ENCODE assay signal across 23 cellular contexts in the genomic region with DNA sequence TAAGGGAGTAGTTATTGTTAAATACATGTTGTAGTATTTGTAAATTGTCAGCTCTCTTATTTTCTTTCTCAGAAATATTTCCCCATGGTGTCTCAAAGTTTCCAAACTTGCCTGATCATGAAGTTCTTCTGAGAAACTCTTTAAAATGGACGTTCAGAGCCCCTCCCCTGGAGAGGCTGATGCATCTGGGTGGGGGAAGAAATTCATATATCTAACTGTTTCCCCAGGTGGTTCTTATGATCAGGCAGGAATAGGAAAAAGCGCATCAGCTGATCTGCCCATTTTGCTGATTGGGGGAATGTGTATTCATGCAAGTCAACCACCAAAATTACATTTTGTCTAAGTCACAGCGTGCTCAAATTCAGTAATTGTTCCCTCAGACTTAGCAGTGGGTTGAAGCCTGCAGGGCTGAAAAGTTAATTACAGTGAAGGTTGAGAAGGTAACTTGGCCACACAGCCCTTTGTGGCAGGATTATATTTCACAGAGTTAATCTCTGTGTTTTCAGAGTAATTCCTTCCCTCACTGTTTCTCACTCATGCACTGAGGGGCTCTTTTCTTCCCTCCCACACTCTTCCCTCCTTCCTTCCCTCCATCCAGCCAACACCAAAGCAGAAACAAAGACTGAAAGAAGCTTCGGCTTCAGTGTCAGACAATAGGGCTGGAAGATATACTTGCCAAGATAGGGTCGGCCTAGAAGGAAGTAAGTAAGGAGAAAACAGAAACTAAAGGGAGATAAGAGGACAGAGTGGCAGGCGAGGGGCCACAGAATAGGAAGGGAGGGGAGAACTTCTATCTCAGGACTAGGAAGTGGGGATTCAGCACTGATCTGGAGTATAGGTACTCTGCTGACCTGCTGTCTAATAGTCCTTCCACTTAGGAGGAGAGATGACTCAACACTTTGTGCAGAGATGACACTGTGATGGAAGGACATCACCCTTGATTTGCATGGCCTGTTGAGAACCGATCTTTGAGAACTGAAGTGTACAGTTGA. TPM values are rescaled to one million over a fixed set of nuclear protein-coding genes. Genes with fewer than 3 reads are reported as not detected.
DNase-seq lines count a peak whose midpoint lies in the region; ATAC-seq, FAIRE-seq and TF ChIP-seq lines count a peak whose summit lies in the region.
"Had no signal": no experiment of that assay in that cellular context is flagged by ENCODE, and none has a peak within 500 bp of the region (broad histone marks: within the 10 kb centered on the region; RNA-seq: fewer than 3 reads in every experiment).

No MANE protein-coding gene starts in this region.

- 43% methylated on average over 7 of the region's 7 CpGs for WGBS in GM12878 (ENCODE audit: insufficient coverage, insufficient replicate concordance, low lambda C conversion rate, missing lambda C conversion rate)

- SMC1A ChIA-PET in GM12878 (lab: Charles Lee; ENCODE audit: uncharacterized antibody, unreplicated experiment), result interaction anchor here (0.7 to 2.0 kb wide), 6 partner anchors 12 to 43 kb away, joined by 3 to 8 read pairs (median 4); no protein-coding TSS in a partner anchor

- POLR2A ChIA-PET in CD8-positive, alpha-beta memory T cell (lab: Charles Lee), result no interaction called here
- POLR2A ChIA-PET in GM12878 (lab: Charles Lee), result no interaction called here

- peaks cover 0 to 4% (median 0%) of the 10 kb centered on the region in 5 donors for H3K9me3 Mint-ChIP-seq in CD8-positive, alpha-beta memory T cell
- H3K9me3 Mint-ChIP-seq in activated T-helper 17 cell treated with anti-CD3 and anti-CD28 coated beads, Interleukin-2, amount 50 U/mL, for 72 hours, result no peaks in the 10 kb centered on the region
- H3K9me3 Mint-ChIP-seq in natural killer cell (peaks cover 0 to under 1% of the 10 kb centered on the region in 2 donors), type B pancreatic cell (no peaks in the 10 kb centered on the region)
- H3K9me3 Mint-ChIP-seq: activated CD4-positive, alpha-beta memory T cell treated with anti-CD3 and anti-CD28 coated beads, Interleukin-2, amount 10 ng/mL, durations not matched to agents 7 days and 5 days; activated T-cell treated with anti-CD3 and anti-CD28 coated beads, Interleukin-2, amount 50 U/mL, for 4 hours had no signal

- H3K9me3 ChIP-seq in CD8-positive, alpha-beta memory T cell (ENCODE audit: low read length), result no peaks in the 10 kb centered on the region
- peaks cover 2% of the 10 kb centered on the region; the same call in 2 of the 3 replicates for H3K9me3 ChIP-seq in GM12878 (replicated peaks; ENCODE audit: control insufficient read depth, insufficient read depth, low read length)

- no peak for DNase-seq in CD8-positive, alpha-beta memory T cell
- peak; percentile 16 for DNase-seq in GM13976 (ENCODE audit: low spot score)
- no peak for DNase-seq in HL-60 (ENCODE audit: low read depth in 1 of 2, low spot score in 1 of 2)
- no peak for DNase-seq in GM12878 (ENCODE audit: low read depth, low spot score)
- no peak for DNase-seq in natural killer cell
- no peak for DNase-seq in D721Med (ENCODE audit: insufficient read length, low spot score)
- DNase-seq in type B pancreatic cell (ENCODE audit: extremely low spot score, unreplicated experiment), result no peak
- DNase-seq: activated CD4-positive, alpha-beta memory T cell treated with anti-CD3 and anti-CD28 coated beads, Interleukin-2, amount 10 ng/mL, durations not matched to agents 7 days and 5 days; activated naive CD4-positive, alpha-beta T cell treated with Interleukin-2 at 50 U/mL for 16 hours; activated T-cell treated with anti-CD3 and anti-CD28 coated beads, Interleukin-2, amount 50 U/mL, for 4 hours; cortex of kidney; GF-D8; Kasumi-1; mammary epithelial cell; NCI-H1092; NCI-H187 treated with DMSO at 0.1 percent for 48 hours; NCI-H446 treated with DMSO at 0.1 percent for 48 hours; occipital lobe; stimulated activated CD4-positive, alpha-beta T cell treated with anti-CD3 and anti-CD28 coated beads, Interleukin-2, amount 100 ng/mL, for 48 hours; stimulated activated naive CD4-positive, alpha-beta T cell had no signal

- TF ChIP-seq EP300 in GM12878 (IDR thresholded peaks at IDR 0.05; ENCODE audit: borderline replicate concordance in 1 of 2, control insufficient read depth in 1 of 2, low read depth in 2 of 2, low read length in 2 of 2), result no peak

- no peaks in the 10 kb centered on the region for H4K20me1 ChIP-seq in GM12878 (ENCODE audit: control insufficient read depth, insufficient read depth)

- TF ChIP-seq POLR2A in GM12878 (IDR thresholded peaks at IDR 0.05; ENCODE audit: low read depth, low read length), result no peak

- BruUV-seq in GM12878 (replicated peaks; lab: Mats Ljungman, UMichigan), result no TSS peak

- H3K4me3 ChIP-seq in CD8-positive, alpha-beta memory T cell (ENCODE audit: low read length), result no peak overlapping the region
- H3K4me3 ChIP-seq in HL-60 (replicated peaks; ENCODE audit: insufficient read depth, low read length) (no peak overlapping the region), GM12878 (no peak overlapping the region)
- H3K4me3 ChIP-seq: smooth muscle cell had no signal

- no peak overlapping the region for H3K4me3 Mint-ChIP-seq in CD8-positive, alpha-beta memory T cell
- no peak overlapping the region for H3K4me3 Mint-ChIP-seq in activated T-helper 17 cell treated with anti-CD3 and anti-CD28 coated beads, Interleukin-2, amount 50 U/mL, for 72 hours
- H3K4me3 Mint-ChIP-seq in natural killer cell (no peak overlapping the region), type B pancreatic cell (no peak overlapping the region)
- H3K4me3 Mint-ChIP-seq: activated CD4-positive, alpha-beta memory T cell treated with anti-CD3 and anti-CD28 coated beads, Interleukin-2, amount 10 ng/mL, durations not matched to agents 7 days and 5 days; activated T-cell treated with anti-CD3 and anti-CD28 coated beads, Interleukin-2, amount 50 U/mL, for 4 hours; WTC11 had no signal

- H3K9ac ChIP-seq in GM12878 (ENCODE audit: control insufficient read depth, insufficient read depth, low read length), result no peak overlapping the region

- H3K36me3 ChIP-seq in CD8-positive, alpha-beta memory T cell (ENCODE audit: insufficient read depth, low read length), result no peaks in the 10 kb centered on the region
- H3K36me3 ChIP-seq in GM12878 (ENCODE audit: control insufficient read depth in 2 of 2, insufficient read depth in 2 of 2, low read length in 1 of 2), result no peaks in the 10 kb centered on the region

- no peak overlapping the region for H3K4me2 ChIP-seq in GM12878 (ENCODE audit: control insufficient read depth, insufficient read depth)
- H3K4me2 ChIP-seq: smooth muscle cell had no signal

- TF ChIP-seq CTCF in GM13976 (IDR thresholded peaks at IDR 0.05; ENCODE audit: borderline replicate concordance, control extremely low read depth, extremely low read depth, insufficient read depth, missing control alignments) (no peak), HL-60 (IDR thresholded peaks at IDR 0.05; ENCODE audit: insufficient read depth, low read length) (no peak), GM12878 (IDR thresholded peaks at IDR 0.05 in 2 of 3, conservative IDR thresholded peaks at IDR 0.05 in 1 of 3; ENCODE audit: control insufficient read depth in 2 of 3, extremely low read depth in 1 of 3, insufficient read depth in 1 of 3, low read depth in 3 of 3, low read length in 3 of 3) (no peak), natural killer cell (IDR thresholded peaks at IDR 0.05) (no peak), D721Med (IDR thresholded peaks at IDR 0.05; ENCODE audit: insufficient read depth, missing control alignments) (no peak), type B pancreatic cell (conservative IDR thresholded peaks at IDR 0.05) (no peak)

- H2AFZ ChIP-seq in GM12878 (ENCODE audit: control insufficient read depth, low read depth, low read length), result peak overlapping the region; percentile 70

- H3K79me2 ChIP-seq in GM12878 (ENCODE audit: control insufficient read depth, insufficient read depth, low read length), result no peaks in the 10 kb centered on the region

- peak; percentile 52; the same call in 2 of the 3 replicates for ATAC-seq in GM12878
- ATAC-seq in activated T-helper 17 cell treated with anti-CD3 and anti-CD28 coated beads, Interleukin-2, amount 50 U/mL, for 72 hours (replicated peaks), result no peak
- no peak for ATAC-seq in natural killer cell
- ATAC-seq: activated T-cell treated with anti-CD3 and anti-CD28 coated beads, Interleukin-2, amount 50 U/mL, for 4 hours; WTC11 had no signal

- no peaks in the 10 kb centered on the region for H3K27me3 ChIP-seq in CD8-positive, alpha-beta memory T cell (ENCODE audit: insufficient read depth, low read length, poor library complexity, severe bottlenecking)
- no peaks in the 10 kb centered on the region for H3K27me3 ChIP-seq in HL-60 (ENCODE audit: insufficient read depth, poor library complexity, severe bottlenecking)
- H3K27me3 ChIP-seq in GM12878 (replicated peaks in 1 of 2; ENCODE audit: control insufficient read depth in 2 of 2, insufficient read depth in 2 of 2, low read length in 1 of 2), result no peaks in the 10 kb centered on the region

- in situ Hi-C loops in GM13976 (cut with MboI; ENCODE audit: low sequenced_read_pairs, unreplicated experiment), result no loop called here
- in situ Hi-C loops in GM12878 (cut with MboI), result no loop called here

- H3K36me3 Mint-ChIP-seq in CD8-positive, alpha-beta memory T cell, result peaks cover 0 to 2% (median 0%) of the 10 kb centered on the region in 3 donors
- H3K36me3 Mint-ChIP-seq in activated T-helper 17 cell treated with anti-CD3 and anti-CD28 coated beads, Interleukin-2, amount 50 U/mL, for 72 hours (ENCODE audit: low read depth), result no peaks in the 10 kb centered on the region
- H3K36me3 Mint-ChIP-seq in natural killer cell (no peaks in the 10 kb centered on the region), type B pancreatic cell (no peaks in the 10 kb centered on the region)
- H3K36me3 Mint-ChIP-seq: WTC11 had no signal

- CTCF ChIA-PET in CD8-positive, alpha-beta memory T cell (lab: Charles Lee), result interaction anchor here (1.1 kb wide), 1 partner anchor 17 kb away, joined by 5 read pairs; no protein-coding TSS in a partner anchor
- CTCF ChIA-PET in GM12878 (lab: Yijun Ruan, JAX), result interaction anchor here (0.9 to 2.4 kb wide), 4 partner anchors 17 to 213 kb away, joined by 3 to 8 read pairs (median 4); no protein-coding TSS in a partner anchor

- intact Hi-C loops in GM12878 (cut with micrococcal nuclease; ENCODE audit: unreplicated experiment) (no loop called here), natural killer cell (cut with micrococcal nuclease) (no loop called here)

- TF ChIP-seq RAD21 in GM12878 (IDR thresholded peaks at IDR 0.05; ENCODE audit: insufficient read depth, low read depth, low read length), result no peak

- no peak for FAIRE-seq in GM12878 (lab: Jason Lieb, UNC)
- no peak for FAIRE-seq in D721Med (lab: Jason Lieb, UNC)

- peak overlapping the region; percentile 63 for H3K27ac ChIP-seq in CD8-positive, alpha-beta memory T cell (ENCODE audit: low read depth, low read length)
- peak overlapping the region; percentile 35; the same call in 1 of the 2 replicates for H3K27ac ChIP-seq in HL-60 (replicated peaks)
- H3K27ac ChIP-seq in GM12878 (ENCODE audit: control insufficient read depth, insufficient read depth), result no peak overlapping the region

- RAD21 ChIA-PET in GM12878 (lab: Charles Lee; ENCODE audit: unreplicated experiment), result no interaction called here

- peak overlapping the region in 1 of 8 donors; percentile 48 for H3K27ac Mint-ChIP-seq in CD8-positive, alpha-beta memory T cell
- no peak overlapping the region for H3K27ac Mint-ChIP-seq in activated T-helper 17 cell treated with anti-CD3 and anti-CD28 coated beads, Interleukin-2, amount 50 U/mL, for 72 hours
- H3K27ac Mint-ChIP-seq in natural killer cell, result no peak overlapping the region
- H3K27ac Mint-ChIP-seq in type B pancreatic cell, result no peak overlapping the region
- H3K27ac Mint-ChIP-seq: activated CD4-positive, alpha-beta memory T cell treated with anti-CD3 and anti-CD28 coated beads, Interleukin-2, amount 10 ng/mL, durations not matched to agents 7 days and 5 days; WTC11 had no signal

- H3K27me3 Mint-ChIP-seq in CD8-positive, alpha-beta memory T cell, result peaks cover 10 to 45% of the 10 kb centered on the region in 2 donors
- H3K27me3 Mint-ChIP-seq in activated T-helper 17 cell treated with anti-CD3 and anti-CD28 coated beads, Interleukin-2, amount 50 U/mL, for 72 hours, result peaks cover 18% of the 10 kb centered on the region
- H3K27me3 Mint-ChIP-seq in natural killer cell (ENCODE audit: low read depth in 2 of 2), result peaks cover 0 to 20% of the 10 kb centered on the region in 2 donors
- no peaks in the 10 kb centered on the region for H3K27me3 Mint-ChIP-seq in type B pancreatic cell

- H3K4me1 ChIP-seq in CD8-positive, alpha-beta memory T cell (ENCODE audit: insufficient read depth, low read length), result no peaks in the 10 kb centered on the region
- no peaks in the 10 kb centered on the region for H3K4me1 ChIP-seq in GM12878 (ENCODE audit: control insufficient read depth, insufficient read depth, low read length)

- no peaks in the 10 kb centered on the region for H3K4me1 Mint-ChIP-seq in CD8-positive, alpha-beta memory T cell
- H3K4me1 Mint-ChIP-seq in activated T-helper 17 cell treated with anti-CD3 and anti-CD28 coated beads, Interleukin-2, amount 50 U/mL, for 72 hours, result no peaks in the 10 kb centered on the region
- H3K4me1 Mint-ChIP-seq in natural killer cell, result no peaks in the 10 kb centered on the region
- peaks cover 7% of the 10 kb centered on the region for H3K4me1 Mint-ChIP-seq in type B pancreatic cell (ENCODE audit: unreplicated experiment)
- H3K4me1 Mint-ChIP-seq: activated CD4-positive, alpha-beta memory T cell treated with anti-CD3 and anti-CD28 coated beads, Interleukin-2, amount 10 ng/mL, durations not matched to agents 7 days and 5 days had no signal

RNA-seq across cellular contexts. Expression of a gene that starts 50.5 kb away (rescaled TPM):
- total RNA-seq in CD8-positive, alpha-beta memory T cell, result 10 to 100 TPM; 41.5 to 43.8 TPM
- polyA plus RNA-seq in CD8-positive, alpha-beta memory T cell, result 54.2 TPM
- total RNA-seq in GM12878 (2013; cell fraction: nucleolus; rRNA removed), result 81.2 and 83.7 TPM in 2 replicates
- total RNA-seq in GM12878 (2014; rRNA removed) (85.0 and 103 TPM in 2 replicates), GM12878 (2014; rRNA removed; fragmentation: Illumina TruSeq; extraction: Trizol) (75.2 and 80.4 TPM in 2 replicates), GM12878 (2021) (62.9 and 66.1 TPM in 2 replicates), natural killer cell (10 to 100 TPM; 30.6 to 38.6 (median 38.3) TPM), type B pancreatic cell (ENCODE audit: low replicate concordance) (29.0 and 46.7 TPM in 2 replicates)
- polyA plus RNA-seq in GM12878 (2011; ENCODE audit: low read depth), result 27.6 TPM
- polyA plus RNA-seq in GM12878 (2011; rRNA removed) (133 and 173 TPM in 2 replicates), GM12878 (2014; fragmentation: Illumina TruSeq; extraction: Trizol) (80.1 and 91.5 TPM in 2 replicates), GM12878 (2014; fragmentation: Nextera tagmentation; extraction: Ambion mirVana) (100 to 1,000 TPM in 1 of 2 experiments, 10 to 100 TPM in 1; 76.4 to 101 TPM), GM12878 (2014; rRNA removed) (71.3 and 86.3 TPM in 2 replicates), GM12878 (2016; fragmentation: Nextera tagmentation; extraction: Ambion mirVana) (100 to 1,000 TPM; 120 to 128 TPM)
- polyA plus RNA-seq in GM12878 (2011; cell fraction: cytosol; rRNA removed), result 61.8 and 66.8 TPM in 2 replicates
- 44.3 and 53.4 TPM in 2 replicates for polyA plus RNA-seq in GM12878 (2011; cell fraction: nucleus; rRNA removed)
- 35.5 and 48.1 TPM in 2 replicates for polyA plus RNA-seq in GM12878 (2012)
- polyA minus RNA-seq in GM12878 (2011; rRNA and poly(A)+ RNA removed), result 50.3 and 64.1 TPM in 2 replicates
- polyA minus RNA-seq in GM12878 (2011; cell fraction: cytosol; rRNA and poly(A)+ RNA removed), result 14.7 and 17.2 TPM in 2 replicates
- polyA minus RNA-seq in GM12878 (2011; cell fraction: nucleus; rRNA and poly(A)+ RNA removed), result 31.4 and 42.0 TPM in 2 replicates
- 10 to 100 TPM; 20.6 to 28.9 TPM for total RNA-seq in activated T-helper 17 cell treated with anti-CD3 and anti-CD28 coated beads, Interleukin-2, amount 50 U/mL, for 72 hours
